ENCODE assay signal across 9 cellular contexts in the genomic region with DNA sequence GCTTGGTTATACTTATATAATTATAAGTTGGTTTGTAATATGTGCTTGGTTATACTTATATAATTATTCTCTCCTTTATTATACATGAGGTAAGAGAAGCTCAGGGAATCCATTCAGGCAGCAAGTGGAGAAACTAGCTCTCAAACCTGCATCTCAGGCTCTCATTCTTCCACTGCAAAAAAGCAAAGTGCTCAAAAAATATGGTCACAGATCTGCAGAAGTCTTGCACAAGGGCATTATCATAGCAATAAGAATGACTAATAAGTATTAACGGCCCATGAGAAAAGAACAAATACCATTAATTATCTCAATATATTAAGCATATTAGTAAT. TPM values are rescaled to one million over a fixed set of nuclear protein-coding genes. Genes with fewer than 3 reads are reported as not detected.
A peak's percentile ranks its signal among the peaks of the same experiment; 100 is the strongest.
DNase-seq lines count a peak whose midpoint lies in the region; ATAC-seq lines count a peak whose summit lies in the region.
"Had no signal": no experiment of that assay in that cellular context is flagged by ENCODE, and none has a peak within 500 bp of the region (broad histone marks: within the 10 kb centered on the region; RNA-seq: fewer than 3 reads in every experiment).

No MANE protein-coding gene starts in this region.

- no peak overlapping the region for H3K27ac Mint-ChIP-seq in activated naive CD8-positive, alpha-beta T cell treated with anti-CD3 and anti-CD28 coated beads, Interleukin-2, amount 50 U/mL, for 24 hours
- peak overlapping the region in 2 of 6 donors; percentile 44 to 83 for H3K27ac Mint-ChIP-seq in naive B cell

- peaks cover 40% of the 10 kb centered on the region for H3K4me1 ChIP-seq in ACC112 (ENCODE audit: control insufficient read depth, insufficient read depth, low read length, unreplicated experiment)
- H3K4me1 ChIP-seq in HAP-1: peaks cover 3% of the 10 kb centered on the region; the same call in 1 of the 2 replicates

- in situ Hi-C loops in HAP-1 (cut with MboI; ENCODE audit: low sequenced_read_pairs): no loop called here

- H3K4me3 ChIP-seq in ACC112 (ENCODE audit: low read depth, low read length): peak overlapping the region; percentile 87; the same call in 1 of the 2 replicates
- peak overlapping the region; percentile 95; the same call in 1 of the 2 replicates for H3K4me3 ChIP-seq in HAP-1

- H3K9me3 Mint-ChIP-seq in activated naive CD8-positive, alpha-beta T cell treated with anti-CD3 and anti-CD28 coated beads, Interleukin-2, amount 50 U/mL, for 24 hours: no peaks in the 10 kb centered on the region
- H3K9me3 Mint-ChIP-seq in naive B cell: no peaks in the 10 kb centered on the region

- H3K36me3 Mint-ChIP-seq in activated naive CD8-positive, alpha-beta T cell treated with anti-CD3 and anti-CD28 coated beads, Interleukin-2, amount 50 U/mL, for 24 hours (ENCODE audit: low read depth): peaks cover 2% of the 10 kb centered on the region
- no peaks in the 10 kb centered on the region for H3K36me3 Mint-ChIP-seq in naive B cell

- no peaks in the 10 kb centered on the region for H3K27me3 ChIP-seq in ACC112 (ENCODE audit: insufficient read depth, low read length)
- no peaks in the 10 kb centered on the region for H3K27me3 ChIP-seq in HAP-1 (ENCODE audit: low read depth)
- H3K27me3 ChIP-seq: ovary had no signal

- ATAC-seq in activated naive CD8-positive, alpha-beta T cell treated with anti-CD3 and anti-CD28 coated beads, Interleukin-2, amount 50 U/mL, for 24 hours: no peak
- no peak for ATAC-seq in naive B cell (ENCODE audit: low read depth in 2 of 2)
- no peak for ATAC-seq in GM21360 (IDR thresholded peaks at IDR 0.05; ENCODE audit: unreplicated experiment)
- ATAC-seq in HG03460 (IDR thresholded peaks at IDR 0.05; ENCODE audit: unreplicated experiment): no peak

- H3K4me3 Mint-ChIP-seq in activated naive CD8-positive, alpha-beta T cell treated with anti-CD3 and anti-CD28 coated beads, Interleukin-2, amount 50 U/mL, for 24 hours: peak overlapping the region; percentile 85
- H3K4me3 Mint-ChIP-seq in naive B cell: peak overlapping the region in 6 of 8 donors; percentile 75 to 98 (median 90)

- DNase-seq in HAP-1 (ENCODE audit: low spot score in 2 of 2) (no peak), naive B cell (no peak), NCI-H69 (lab: John Stamatoyannopoulos, UW) (no peak), dermis blood vessel endothelial cell (no peak)
- DNase-seq in activated naive CD8-positive, alpha-beta T cell treated with anti-CD3 and anti-CD28 coated beads, Interleukin-2, amount 50 U/mL, for 24 hours: no peak

- H3K36me3 ChIP-seq in ACC112 (ENCODE audit: insufficient read depth, low read length) (no peaks in the 10 kb centered on the region), HAP-1 (replicated peaks) (no peaks in the 10 kb centered on the region)
- H3K36me3 ChIP-seq: ovary had no signal

- H3K27ac ChIP-seq in ACC112 (ENCODE audit: low read depth, low read length): no peak overlapping the region

- H3K79me2 ChIP-seq in ACC112 (ENCODE audit: control insufficient read depth, insufficient read depth, low read length, unreplicated experiment): peaks cover 35% of the 10 kb centered on the region

- peaks cover 40% of the 10 kb centered on the region for H3K4me1 Mint-ChIP-seq in activated naive CD8-positive, alpha-beta T cell treated with anti-CD3 and anti-CD28 coated beads, Interleukin-2, amount 50 U/mL, for 24 hours
- H3K4me1 Mint-ChIP-seq in naive B cell: peaks cover 17 to 39% (median 25%) of the 10 kb centered on the region in 3 donors

- no peaks in the 10 kb centered on the region for H3K9me3 ChIP-seq in HAP-1
- H3K9me3 ChIP-seq: ovary had no signal

- no peaks in the 10 kb centered on the region for H3K27me3 Mint-ChIP-seq in activated naive CD8-positive, alpha-beta T cell treated with anti-CD3 and anti-CD28 coated beads, Interleukin-2, amount 50 U/mL, for 24 hours
- H3K27me3 Mint-ChIP-seq in naive B cell: peaks cover 4 to 7% (median 6%) of the 10 kb centered on the region in 3 donors

- no peak overlapping the region for H2AFZ ChIP-seq in ACC112 (ENCODE audit: low read length, unreplicated experiment)

RNA-seq across cellular contexts. Expression of a gene that starts 0.5 kb away (rescaled TPM):
- polyA plus RNA-seq in naive B cell (ENCODE audit: low read depth in 6 of 6): 10 to 100 TPM; 55.6 to 83.2 (median 80.2) TPM
- total RNA-seq in dermis blood vessel endothelial cell: 37.9 and 43.2 TPM in 2 replicates

RNA-seq across cellular contexts. Expression of a gene that starts 16.3 kb away (rescaled TPM):
- polyA plus RNA-seq in naive B cell (ENCODE audit: low read depth in 6 of 6): 10 to 100 TPM in 3 of 6 donors, 1 to 10 TPM in 3; 8.8 to 16.8 (median 10.2) TPM
- total RNA-seq in dermis blood vessel endothelial cell: 19.2 and 27.4 TPM in 2 replicates
